17 cellular contexts compared by ENCODE assay signal in the genomic region with DNA sequence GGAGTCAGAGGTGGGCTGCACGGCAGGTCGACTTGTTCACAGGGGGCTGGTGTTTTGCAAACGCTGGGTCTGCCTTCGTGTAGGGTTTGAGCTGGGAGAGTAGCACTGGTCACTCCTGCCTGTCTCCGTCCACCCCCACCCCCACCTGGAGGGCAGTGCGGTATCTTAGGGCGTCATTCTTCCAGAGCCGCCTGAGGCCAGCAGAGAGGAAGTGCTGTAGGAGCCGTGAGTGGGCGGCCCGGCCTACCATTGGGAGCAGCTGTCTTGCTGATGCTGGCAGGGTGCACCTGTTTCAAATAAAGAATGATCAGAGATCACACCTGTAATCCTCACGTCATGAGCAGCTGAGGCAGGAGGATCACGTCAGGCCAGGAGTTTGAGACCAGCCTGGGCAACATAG.
DNase-seq lines count a peak whose midpoint lies in the region; ATAC-seq and TF ChIP-seq lines count a peak whose summit lies in the region.
"Had no signal": no experiment of that assay in that cellular context is flagged by ENCODE, and none has a peak within 500 bp of the region (broad histone marks: within the 10 kb centered on the region; RNA-seq: fewer than 3 reads in every experiment).

No MANE protein-coding gene starts in this region.

- H3K79me2 ChIP-seq in OCI-LY1 (ENCODE audit: insufficient read depth, low read length): no peaks in the 10 kb centered on the region

- no peaks in the 10 kb centered on the region for H4K20me1 ChIP-seq in OCI-LY1 (ENCODE audit: insufficient read depth, low read length)

- peaks cover 37% of the 10 kb centered on the region for H3K4me1 ChIP-seq in OCI-LY1 (ENCODE audit: insufficient read depth, low read length, severe bottlenecking)
- H3K4me1 ChIP-seq in left ventricle myocardium inferior: no peaks in the 10 kb centered on the region
- H3K4me1 ChIP-seq: HAP-1, pancreas had no signal

- H2AFZ ChIP-seq in OCI-LY1 (ENCODE audit: low read length): no peak overlapping the region

- no peak for TF ChIP-seq CTCF in NB4 (IDR thresholded peaks at IDR 0.05; ENCODE audit: low read depth, low read length)
- TF ChIP-seq CTCF in OCI-LY1 (IDR thresholded peaks at IDR 0.05; ENCODE audit: low read length): no peak
- no peak for TF ChIP-seq CTCF in left ventricle myocardium inferior (IDR thresholded peaks at IDR 0.05; ENCODE audit: borderline replicate concordance)

- intact Hi-C loops in Right ventricle myocardium superior (cut with DNase I) (no loop called here), left ventricle myocardium inferior (cut with micrococcal nuclease) (no loop called here)

- ATAC-seq in Right ventricle myocardium superior (ENCODE audit: poor library complexity) (no peak), GM19463 (IDR thresholded peaks at IDR 0.05; ENCODE audit: unreplicated experiment) (no peak)
- ATAC-seq: pancreas had no signal

- no peak for TF ChIP-seq POLR2A in NB4 (IDR thresholded peaks at IDR 0.05; ENCODE audit: extremely low read depth, insufficient read length)

- H3F3A ChIP-seq in OCI-LY1 (ENCODE audit: insufficient read depth, low read length): no peaks in the 10 kb centered on the region

- DNase-seq in COR-L47 (lab: John Stamatoyannopoulos, UW) (peak; percentile 28), NB4 (ENCODE audit: low read depth) (peak; percentile 18), myocyte (ENCODE audit: low read depth) (peak; percentile 7), Right ventricle myocardium superior (no peak), left ventricle myocardium inferior (no peak)
- DNase-seq: CD4-positive, alpha-beta T cell; DMS79; foreskin melanocyte; hypothalamus; Kasumi-1; naive B cell; NCI-H226; pancreas had no signal

- no peaks in the 10 kb centered on the region for H3K9me2 ChIP-seq in OCI-LY1 (ENCODE audit: low read depth, low read length)

- H3K27ac ChIP-seq in OCI-LY1 (ENCODE audit: low read depth, low read length, poor library complexity, severe bottlenecking) (peak overlapping the region; percentile 60), left ventricle myocardium inferior (replicated peaks) (no peak overlapping the region)
- H3K27ac ChIP-seq: pancreas, suprapubic skin had no signal

- H3K9me3 ChIP-seq in OCI-LY1 (ENCODE audit: low read length): no peaks in the 10 kb centered on the region
- no peaks in the 10 kb centered on the region for H3K9me3 ChIP-seq in left ventricle myocardium inferior (replicated peaks)
- H3K9me3 ChIP-seq: HAP-1, pancreas, suprapubic skin had no signal

- H3K36me3 ChIP-seq in OCI-LY1 (ENCODE audit: insufficient read depth, low read length): no peaks in the 10 kb centered on the region
- H3K36me3 ChIP-seq in left ventricle myocardium inferior: no peaks in the 10 kb centered on the region
- H3K36me3 ChIP-seq: HAP-1, pancreas, suprapubic skin had no signal

- no peak overlapping the region for H3K9ac ChIP-seq in OCI-LY1 (ENCODE audit: low read length)

- H3K27me3 ChIP-seq in OCI-LY1 (ENCODE audit: insufficient read depth, low read length): no peaks in the 10 kb centered on the region
- peaks cover 65% of the 10 kb centered on the region for H3K27me3 ChIP-seq in left ventricle myocardium inferior (ENCODE audit: low read depth)
- H3K27me3 ChIP-seq: pancreas had no signal

- H3K4me3 ChIP-seq in NB4 (ENCODE audit: low read depth, low read length) (no peak overlapping the region), OCI-LY1 (ENCODE audit: low read depth, low read length, poor library complexity, severe bottlenecking) (no peak overlapping the region), left ventricle myocardium inferior (no peak overlapping the region)
- H3K4me3 ChIP-seq: HAP-1, pancreas, suprapubic skin had no signal

- H3K4me2 ChIP-seq in OCI-LY1 (ENCODE audit: low read length): peak overlapping the region; percentile 31; the same call in 1 of the 2 replicates

Comparison
In these comparisons a context has a peak if more than half of its experiments do, and no peak if none do; other contexts are left out.
1. DNase-seq: peak in COR-L47 (single experiment), NB4 (single experiment) and myocyte (single experiment); none in Right ventricle myocardium superior (single experiment) and left ventricle myocardium inferior (single experiment).